ENCODE assay signal across 8 cellular contexts in the genomic region with DNA sequence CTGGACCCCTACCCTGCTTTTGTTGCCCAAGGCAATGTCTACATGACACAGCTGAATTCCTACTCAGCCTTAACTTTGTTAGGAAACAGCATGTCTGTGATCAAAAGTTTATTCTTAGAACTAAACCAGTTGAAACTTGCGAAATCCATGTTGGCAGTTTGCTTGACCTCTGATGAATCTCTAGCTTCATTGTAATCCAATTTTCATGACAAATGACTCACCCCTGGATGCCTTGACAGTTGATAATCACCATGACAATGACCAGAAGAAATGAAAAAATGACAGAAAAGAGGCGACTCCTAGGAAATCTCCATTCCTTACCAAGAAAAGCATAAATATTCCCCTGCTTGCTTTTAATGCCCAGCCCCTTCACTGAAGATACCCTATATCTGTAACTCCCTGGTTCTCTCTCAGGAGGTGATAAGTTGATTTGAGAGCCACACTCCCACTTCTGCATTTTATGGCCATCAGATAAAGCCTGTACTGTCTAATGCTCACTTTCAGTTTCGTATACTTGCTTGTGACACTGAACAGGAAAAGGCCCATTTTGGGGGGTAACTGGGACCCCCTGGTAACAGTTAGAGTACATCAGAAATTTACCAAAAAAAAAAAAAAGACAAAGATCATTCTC.
A peak's percentile ranks its signal among the peaks of the same experiment; 100 is the strongest.
DNase-seq lines count a peak whose midpoint lies in the region; ATAC-seq and TF ChIP-seq lines count a peak whose summit lies in the region.

No MANE protein-coding gene starts in this region.

- H3K9me2 ChIP-seq in PC-9 (ENCODE audit: insufficient read depth), result no peaks in the 10 kb centered on the region

- ATAC-seq in GM18505 (IDR thresholded peaks at IDR 0.05; ENCODE audit: unreplicated experiment) (peak; percentile 93), HG02981 (IDR thresholded peaks at IDR 0.05; ENCODE audit: unreplicated experiment) (peak; percentile 94)

- H3K36me3 Mint-ChIP-seq in activated T-cell treated with anti-CD3 and anti-CD28 coated beads, Interleukin-2, amount 50 U/mL, for 24 hours (ENCODE audit: low read depth), result no peaks in the 10 kb centered on the region
- H3K36me3 Mint-ChIP-seq in nephron progenitor cell (ENCODE audit: low read depth), result no peaks in the 10 kb centered on the region

- POLR2A ChIA-PET in PC-9 (lab: Charles Lee; ENCODE audit: unreplicated experiment), result interaction anchor here (0.7 kb wide), 1 partner anchor 27 kb away, joined by 3 read pairs; no protein-coding TSS in a partner anchor

- H3K4me1 Mint-ChIP-seq in activated T-cell treated with anti-CD3 and anti-CD28 coated beads, Interleukin-2, amount 50 U/mL, for 24 hours (ENCODE audit: low read depth), result no peaks in the 10 kb centered on the region
- H3K4me1 Mint-ChIP-seq in nephron progenitor cell, result no peaks in the 10 kb centered on the region

- DNase-seq in PC-9 (peak; percentile 66 to 97), iPS DF 19.7 (ENCODE audit: low read depth, low spot score) (peak; percentile 48), nephron progenitor cell (no peak), putamen (ENCODE audit: low spot score) (no peak), NCI-H1417 (lab: John Stamatoyannopoulos, UW) (no peak)
- DNase-seq in activated T-cell treated with anti-CD3 and anti-CD28 coated beads, Interleukin-2, amount 50 U/mL, for 24 hours, result no peak

- peaks cover 50% of the 10 kb centered on the region for H3K4me1 ChIP-seq in PC-9 (replicated peaks; ENCODE audit: insufficient read depth)

- H3K79me2 ChIP-seq in PC-9 (ENCODE audit: low read depth), result no peaks in the 10 kb centered on the region

- no peaks in the 10 kb centered on the region for H3K36me3 ChIP-seq in PC-9 (ENCODE audit: low read depth)

- peaks cover 14% of the 10 kb centered on the region; the same call in 1 of the 2 replicates for H3K9me3 ChIP-seq in PC-9 (ENCODE audit: insufficient read depth, low read depth)

- H3K4me3 ChIP-seq in PC-9, result peak overlapping the region; percentile 38; the same call in 1 of the 2 replicates

- no peaks in the 10 kb centered on the region for H3K27me3 ChIP-seq in PC-9 (ENCODE audit: insufficient read depth, low read depth)

- peaks cover 4% of the 10 kb centered on the region for H3K9me3 Mint-ChIP-seq in activated T-cell treated with anti-CD3 and anti-CD28 coated beads, Interleukin-2, amount 50 U/mL, for 24 hours
- no peaks in the 10 kb centered on the region for H3K9me3 Mint-ChIP-seq in nephron progenitor cell

- CTCF ChIA-PET in PC-9 (lab: Charles Lee), result interaction anchor here (1.2 kb wide), 1 partner anchor 641 kb away, joined by 4 read pairs; no protein-coding TSS in a partner anchor

- intact Hi-C loops in PC-9 (cut with micrococcal nuclease; ENCODE audit: unreplicated experiment), result loop anchor here (2.0 to 5.0 kb wide), 6 partner anchors 66 to 1856 kb away; a partner anchor contains a TSS

- no peak for TF ChIP-seq CTCF in PC-9 (conservative IDR thresholded peaks at IDR 0.05)
- no peak for TF ChIP-seq CTCF in nephron progenitor cell (IDR thresholded peaks at IDR 0.05)

- H3K27ac ChIP-seq in PC-9, result peak overlapping the region; percentile 96

- H3K27ac Mint-ChIP-seq in activated T-cell treated with anti-CD3 and anti-CD28 coated beads, Interleukin-2, amount 50 U/mL, for 24 hours, result no peak overlapping the region
- H3K27ac Mint-ChIP-seq in nephron progenitor cell, result no peak overlapping the region

- H2AFZ ChIP-seq in PC-9, result no peak overlapping the region

- H3K4me2 ChIP-seq in PC-9, result peak overlapping the region; percentile 80

- H4K20me1 ChIP-seq in PC-9 (ENCODE audit: insufficient read depth), result no peaks in the 10 kb centered on the region

- H3F3A ChIP-seq in PC-9 (ENCODE audit: insufficient read depth, low read depth), result peaks cover 29% of the 10 kb centered on the region

- no TSS peak for BruUV-seq in PC-9 (replicated peaks; lab: Mats Ljungman, UMichigan)

- no peak overlapping the region for H3K4me3 Mint-ChIP-seq in activated T-cell treated with anti-CD3 and anti-CD28 coated beads, Interleukin-2, amount 50 U/mL, for 24 hours
- H3K4me3 Mint-ChIP-seq in nephron progenitor cell, result no peak overlapping the region

- no peak for TF ChIP-seq POLR2A in GM18505 (IDR thresholded peaks at IDR 0.05; ENCODE audit: borderline replicate concordance, extremely low read depth, insufficient read depth, insufficient read length)

- no peaks in the 10 kb centered on the region for H3K27me3 Mint-ChIP-seq in activated T-cell treated with anti-CD3 and anti-CD28 coated beads, Interleukin-2, amount 50 U/mL, for 24 hours
- peaks cover 3% of the 10 kb centered on the region for H3K27me3 Mint-ChIP-seq in nephron progenitor cell (ENCODE audit: low read depth, poor library complexity)

Comparison
In these comparisons a context has a peak if more than half of its experiments do, and no peak if none do; other contexts are left out.
1. DNase-seq: peak in PC-9 (2 of 2) and iPS DF 19.7 (single experiment); none in activated T-cell treated with anti-CD3 and anti-CD28 coated beads, Interleukin-2, amount 50 U/mL, for 24 hours (single experiment), nephron progenitor cell (single experiment), putamen (single experiment) and NCI-H1417 (0 of 3).